ENCODE assay signal across 23 cellular contexts in the genomic region with DNA sequence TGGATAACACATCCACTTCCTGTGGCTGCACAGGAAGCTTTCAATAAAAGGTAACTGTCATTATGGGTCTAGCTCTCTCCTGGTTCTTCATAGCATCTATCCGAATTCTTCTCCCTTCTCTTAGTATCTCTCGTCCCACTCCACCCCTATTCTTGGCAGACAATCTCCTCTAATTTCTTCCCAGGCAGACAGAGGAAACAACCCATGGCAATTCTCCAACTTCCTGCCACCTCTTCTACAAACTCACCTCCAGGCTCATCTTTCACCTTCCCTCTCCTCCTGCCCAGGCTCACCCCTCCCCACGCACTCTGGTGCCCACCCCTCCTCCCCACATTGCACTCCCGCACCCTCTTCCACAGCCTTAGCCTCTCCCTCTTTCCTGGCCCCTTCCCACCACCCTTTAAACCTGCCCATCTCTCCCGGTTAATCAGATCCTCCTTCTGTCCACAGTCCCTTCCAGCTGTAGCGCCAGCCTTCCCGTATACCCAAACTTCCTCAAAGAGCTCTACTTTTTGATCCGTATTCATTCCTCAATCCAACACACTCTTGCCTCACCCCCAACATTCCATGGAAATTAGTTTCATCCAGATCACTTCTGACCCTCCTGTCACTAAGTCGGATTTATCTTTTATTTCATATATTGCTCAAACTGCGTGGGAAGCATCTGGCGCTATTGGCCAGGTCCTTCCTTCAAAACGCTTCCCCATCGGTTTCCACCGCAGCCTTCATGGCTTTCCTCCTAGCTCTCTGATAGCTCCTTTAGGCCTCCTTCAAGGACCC. TPM values are rescaled to one million over a fixed set of nuclear protein-coding genes. Genes with fewer than 3 reads are reported as not detected.
DNase-seq lines count a peak whose midpoint lies in the region; ATAC-seq and TF ChIP-seq lines count a peak whose summit lies in the region.
"Had no signal": no experiment of that assay in that cellular context is flagged by ENCODE, and none has a peak within 500 bp of the region (broad histone marks: within the 10 kb centered on the region; RNA-seq: fewer than 3 reads in every experiment).

No MANE protein-coding gene starts in this region.

- H3K4me1 ChIP-seq in Loucy (ENCODE audit: insufficient read depth, low read length, poor library complexity, severe bottlenecking) (peaks cover 11% of the 10 kb centered on the region), esophagus muscularis mucosa (peaks cover 32 to 100% (median 100%) of the 10 kb centered on the region in 4 donors), osteoblast (ENCODE audit: insufficient read depth, low read length) (peaks cover 46% of the 10 kb centered on the region), tibial artery (peaks cover 0 to 100% (median 95%) of the 10 kb centered on the region in 4 donors), A673 (ENCODE audit: insufficient read depth, low read length, poor library complexity, severe bottlenecking) (no peaks in the 10 kb centered on the region)

- TF ChIP-seq CTCF in Loucy (conservative IDR thresholded peaks at IDR 0.05; ENCODE audit: low read length): no peak
- TF ChIP-seq CTCF in esophagus muscularis mucosa (IDR thresholded peaks at IDR 0.05): no peak
- TF ChIP-seq CTCF in osteoblast (IDR thresholded peaks at IDR 0.05; ENCODE audit: extremely low read depth, low read depth, low read length): no peak
- no peak for TF ChIP-seq CTCF in tibial artery (IDR thresholded peaks at IDR 0.05)
- no peak for TF ChIP-seq CTCF in A673 (conservative IDR thresholded peaks at IDR 0.05; ENCODE audit: low read depth, low read length)

- H3K4me2 ChIP-seq in Loucy (ENCODE audit: low read depth, low read length, poor library complexity, severe bottlenecking): no peak overlapping the region
- no peak overlapping the region for H3K4me2 ChIP-seq in osteoblast (ENCODE audit: insufficient read depth, low read length)

- intact Hi-C loops in esophagus muscularis mucosa (cut with DNase I): no loop called here
- intact Hi-C loops in tibial artery (cut with DNase I; ENCODE audit: low total_unique reads): no loop called here
- intact Hi-C loops in A673 (cut with micrococcal nuclease; ENCODE audit: unreplicated experiment): no loop called here

- DNase-seq in esophagus muscularis mucosa (ENCODE audit: extremely low spot score) (no peak), osteoblast (ENCODE audit: insufficient read length, low spot score, missing footprints) (peak; percentile 53), tibial artery (no peak), A673 (ENCODE audit: low spot score) (no peak)
- DNase-seq: activated CD8-positive, alpha-beta T cell treated with anti-CD3 and anti-CD28 coated beads for 36 hours; activated T-cell treated with anti-CD3 and anti-CD28 coated beads, Interleukin-2, amount 50 U/mL, for 48 hours; AML-193; dermis blood vessel endothelial cell; EL; H9; left ventricle myocardium superior; MV-4-11; NCI-H2029 treated with DMSO at 0.1 percent for 48 hours; NCI-H524 treated with DMSO at 0.1 percent for 48 hours; T-helper 2 cell; upper lobe of right lung; WERI-Rb-1 had no signal

- H3F3A ChIP-seq in Loucy (ENCODE audit: low read depth): no peaks in the 10 kb centered on the region

- H3K4me3 ChIP-seq in Loucy (ENCODE audit: low read length, poor library complexity, severe bottlenecking) (no peak overlapping the region), esophagus muscularis mucosa (peak overlapping the region in 1 of 4 donors; percentile 29), osteoblast (ENCODE audit: insufficient read depth, low read length) (no peak overlapping the region), tibial artery (peak overlapping the region in 1 of 2 donors; percentile 23), A673 (ENCODE audit: low read depth, low read length, poor library complexity, severe bottlenecking) (no peak overlapping the region)
- H3K4me3 ChIP-seq: K562, SJSA1, upper lobe of right lung had no signal

- H3K79me2 ChIP-seq in Loucy (ENCODE audit: insufficient read depth, low read length) (no peaks in the 10 kb centered on the region), osteoblast (ENCODE audit: insufficient read depth, low read length) (peaks cover 5% of the 10 kb centered on the region)

- no peak for TF ChIP-seq POLR2A in esophagus muscularis mucosa (IDR thresholded peaks at IDR 0.05; ENCODE audit: low read depth)

- H3K27ac ChIP-seq in esophagus muscularis mucosa (replicated peaks in 1 of 4): peak overlapping the region; percentile 91 to 95 (median 94)
- H3K27ac ChIP-seq in osteoblast (ENCODE audit: low read depth, low read length): no peak overlapping the region
- peak overlapping the region; percentile 92 to 94 for H3K27ac ChIP-seq in tibial artery
- H3K27ac ChIP-seq in A673 (ENCODE audit: low read depth, low read length, poor library complexity, severe bottlenecking): no peak overlapping the region
- H3K27ac ChIP-seq: SJSA1, upper lobe of right lung, WERI-Rb-1 had no signal

- 47% methylated on average over 14 of the region's 14 CpGs for WGBS in esophagus muscularis mucosa

- H3K9me2 ChIP-seq in Loucy (replicated peaks; ENCODE audit: low read depth, low read length): no peaks in the 10 kb centered on the region

- H4K20me1 ChIP-seq in Loucy (ENCODE audit: insufficient read depth, low read length, poor library complexity, severe bottlenecking) (no peaks in the 10 kb centered on the region), osteoblast (ENCODE audit: insufficient read depth, low read length) (no peaks in the 10 kb centered on the region)

- no peaks in the 10 kb centered on the region for H3K36me3 ChIP-seq in Loucy (ENCODE audit: insufficient read depth, low read length)
- peaks cover 0 to 24% (median 5%) of the 10 kb centered on the region in 4 donors for H3K36me3 ChIP-seq in esophagus muscularis mucosa
- H3K36me3 ChIP-seq in osteoblast (ENCODE audit: insufficient read depth, low read length): peaks cover 3% of the 10 kb centered on the region
- peaks cover 8 to 56% (median 21%) of the 10 kb centered on the region in 3 donors for H3K36me3 ChIP-seq in tibial artery
- H3K36me3 ChIP-seq in A673 (ENCODE audit: insufficient read depth, low read length, poor library complexity, severe bottlenecking): no peaks in the 10 kb centered on the region
- H3K36me3 ChIP-seq: SJSA1, upper lobe of right lung, WERI-Rb-1 had no signal

- H3K27me3 ChIP-seq in Loucy (ENCODE audit: insufficient read depth, low read length, poor library complexity, severe bottlenecking): no peaks in the 10 kb centered on the region
- H3K27me3 ChIP-seq in esophagus muscularis mucosa: peaks cover 0 to 3% (median 0%) of the 10 kb centered on the region in 4 donors
- H3K27me3 ChIP-seq in osteoblast (ENCODE audit: insufficient read depth, low read length): no peaks in the 10 kb centered on the region
- H3K27me3 ChIP-seq in tibial artery: no peaks in the 10 kb centered on the region
- H3K27me3 ChIP-seq in A673 (replicated peaks; ENCODE audit: insufficient read depth, low read depth, low read length, poor library complexity): no peaks in the 10 kb centered on the region
- H3K27me3 ChIP-seq: SJSA1, upper lobe of right lung had no signal

- POLR2A ChIA-PET in A673 (lab: Charles Lee; ENCODE audit: low non-redundant PET): no interaction called here

- BruUV-seq in A673 (replicated peaks; lab: Mats Ljungman, UMichigan): no TSS peak

- no peak for TF ChIP-seq EP300 in esophagus muscularis mucosa (IDR thresholded peaks at IDR 0.05)

- H2AFZ ChIP-seq in Loucy (ENCODE audit: low read length) (peak overlapping the region; percentile 7; the same call in 1 of the 2 replicates), osteoblast (ENCODE audit: low read length) (no peak overlapping the region)

- ATAC-seq in esophagus mucosa: no peak
- ATAC-seq in GM19452 (IDR thresholded peaks at IDR 0.05; ENCODE audit: unreplicated experiment): no peak
- ATAC-seq: activated CD8-positive, alpha-beta T cell treated with anti-CD3 and anti-CD28 coated beads for 36 hours; K562; left ventricle myocardium superior; stimulated activated effector memory CD8-positive, alpha-beta T cell treated with anti-CD3 and anti-CD28 coated beads, Interleukin-12 subunit alpha, Interleukin-12 subunit beta, amount 100 ng/mL, for 72 hours; upper lobe of right lung had no signal

- CTCF ChIA-PET in A673 (lab: Charles Lee): no interaction called here

- H3K9me3 ChIP-seq in Loucy (ENCODE audit: insufficient read depth, low read depth, low read length) (no peaks in the 10 kb centered on the region), esophagus muscularis mucosa (no peaks in the 10 kb centered on the region), osteoblast (ENCODE audit: low read depth, low read length) (no peaks in the 10 kb centered on the region), tibial artery (no peaks in the 10 kb centered on the region), A673 (ENCODE audit: low read depth, low read length, poor library complexity, severe bottlenecking) (no peaks in the 10 kb centered on the region)
- H3K9me3 ChIP-seq: SJSA1, upper lobe of right lung had no signal

- H3K9ac ChIP-seq in Loucy (ENCODE audit: low read depth, low read length, poor library complexity, severe bottlenecking): no peak overlapping the region

RNA-seq across cellular contexts. Expression of a gene that starts 25.9 kb away (rescaled TPM):
- total RNA-seq in esophagus muscularis mucosa (10 to 100 TPM; 20.3 to 31.0 (median 28.5) TPM), osteoblast (25.3 and 27.1 TPM in 2 replicates), A673 (2021) (1.2 and 2.6 TPM in 2 replicates), esophagus mucosa (1.2 TPM)

RNA-seq across cellular contexts. Expression of a gene that starts 31.7 kb away (rescaled TPM):
- total RNA-seq in esophagus muscularis mucosa (1,000 to 10,000 TPM; 1,021 to 1,618 (median 1,290) TPM), osteoblast (17.1 and 21.7 TPM in 2 replicates), A673 (2021) (0.20 TPM in 1 of 2 replicates, not detected in the other), esophagus mucosa (4.1 TPM)
- total RNA-seq: activated CD8-positive, alpha-beta T cell treated with anti-CD3 and anti-CD28 coated beads for 36 hours had no signal

RNA-seq across cellular contexts. Expression of a gene that starts 40.7 kb away (rescaled TPM):
- total RNA-seq in esophagus muscularis mucosa: 10 to 100 TPM; 30.7 to 46.1 (median 32.4) TPM
- total RNA-seq in osteoblast: 35.7 and 38.7 TPM in 2 replicates
- total RNA-seq in A673 (2021): 111 and 112 TPM in 2 replicates
- total RNA-seq in esophagus mucosa: 36.3 TPM

Comparison
In these comparisons a context has a peak if more than half of its experiments do, and no peak if none do; other contexts are left out.
1. H3K27ac ChIP-seq: peak in esophagus muscularis mucosa (4 of 4) and tibial artery (2 of 2); none in osteoblast (single experiment) and A673 (single experiment).
2. RNA of a gene that starts 31.7 kb away (total RNA-seq): 1,021 to 1,618 TPM in esophagus muscularis mucosa; 17.1 to 21.7 TPM in osteoblast, 4.1 TPM in esophagus mucosa (single experiment) and 0.20 TPM in A673; every median in the first group is over 10 times any median in the second.